Comparison of ENCODE assay signal across 28 cellular contexts in genomic region chr4:122503214-122503613, GRCh38. TPM values are rescaled to one million over a fixed set of nuclear protein-coding genes. Genes with fewer than 3 reads are reported as not detected.
A peak's percentile ranks its signal among the peaks of the same experiment; 100 is the strongest.
DNase-seq lines count a peak whose midpoint lies in the region; ATAC-seq and TF ChIP-seq lines count a peak whose summit lies in the region.
"Had no signal": no experiment of that assay in that cellular context is flagged by ENCODE, and none has a peak within 500 bp of the region (broad histone marks: within the 10 kb centered on the region; RNA-seq: fewer than 3 reads in every experiment).

No MANE protein-coding gene starts in this region.

- no peaks in the 10 kb centered on the region for H3K27me3 Mint-ChIP-seq in activated T-cell treated with anti-CD3 and anti-CD28 coated beads, Interleukin-2, amount 50 U/mL, for 24 hours
- peaks cover 3% of the 10 kb centered on the region for H3K27me3 Mint-ChIP-seq in activated CD8-positive, alpha-beta T cell treated with anti-CD3 and anti-CD28 coated beads for 36 hours

- intact Hi-C loops in activated CD8-positive, alpha-beta T cell treated with anti-CD3 and anti-CD28 coated beads for 36 hours (cut with micrococcal nuclease): loop anchor here (5.0 kb wide), 1 partner anchor 74 kb away; no protein-coding TSS in a partner anchor

- no peak for DNase-seq in activated T-cell treated with anti-CD3 and anti-CD28 coated beads, Interleukin-2, amount 50 U/mL, for 24 hours
- DNase-seq in activated T-cell treated with anti-CD3 and anti-CD28 coated beads for 4 hours (no peak), KBM-7 (peak; percentile 32), glomerular endothelial cell (ENCODE audit: extremely low read depth, low read depth, low spot score) (peak; percentile 41), COLO829 (ENCODE audit: low spot score) (no peak), Peyer's patch (no peak)
- DNase-seq in activated CD8-positive, alpha-beta T cell treated with anti-CD3 and anti-CD28 coated beads for 36 hours: no peak
- DNase-seq: activated CD4-positive, alpha-beta T cell treated with anti-CD3 and anti-CD28 coated beads, Interleukin-2, amount 50 U/mL, for 4 hours; activated effector memory CD4-positive, alpha-beta T cell treated with Interleukin-2 at 50 U/mL for 16 hours; CD4-positive, CD25-positive, alpha-beta regulatory T cell; DMS79 treated with DMSO at 0.1 percent for 48 hours; endodermal cell; heart right ventricle; left ventricle myocardium superior; MM.1S; mucosa of descending colon; NCI-H1694; NCI-H2227 treated with DMSO at 0.1 percent for 48 hours; T1000; thyroid gland had no signal

- no peaks in the 10 kb centered on the region for H3K36me3 Mint-ChIP-seq in activated T-cell treated with anti-CD3 and anti-CD28 coated beads, Interleukin-2, amount 50 U/mL, for 24 hours (ENCODE audit: low read depth)
- H3K36me3 Mint-ChIP-seq in activated CD8-positive, alpha-beta T cell treated with anti-CD3 and anti-CD28 coated beads for 36 hours (ENCODE audit: low read depth): no peaks in the 10 kb centered on the region
- H3K36me3 Mint-ChIP-seq: CD4-positive, CD25-positive, alpha-beta regulatory T cell had no signal

- CTCF ChIA-PET in activated CD8-positive, alpha-beta T cell treated with anti-CD3 and anti-CD28 coated beads for 36 hours (lab: Charles Lee): no interaction called here

- no peaks in the 10 kb centered on the region for H3K27me3 ChIP-seq in Peyer's patch
- H3K27me3 ChIP-seq: SJSA1, thyroid gland had no signal

- H3K27ac ChIP-seq in Peyer's patch: no peak overlapping the region
- H3K27ac ChIP-seq: heart right ventricle, SJSA1, skin epidermis, thyroid gland had no signal

- H3K9me3 ChIP-seq in Peyer's patch: no peaks in the 10 kb centered on the region
- H3K9me3 ChIP-seq: heart right ventricle, mucosa of descending colon, SJSA1, thyroid gland had no signal

- no peak overlapping the region for H3K4me3 Mint-ChIP-seq in activated T-cell treated with anti-CD3 and anti-CD28 coated beads, Interleukin-2, amount 50 U/mL, for 24 hours
- no peak overlapping the region for H3K4me3 Mint-ChIP-seq in activated CD8-positive, alpha-beta T cell treated with anti-CD3 and anti-CD28 coated beads for 36 hours
- H3K4me3 Mint-ChIP-seq: CD4-positive, CD25-positive, alpha-beta regulatory T cell; endodermal cell had no signal

- H3K36me3 ChIP-seq in Peyer's patch: no peaks in the 10 kb centered on the region
- H3K36me3 ChIP-seq: heart right ventricle, SJSA1, thyroid gland had no signal

- TF ChIP-seq POLR2A in Peyer's patch (IDR thresholded peaks at IDR 0.05): no peak

- no peaks in the 10 kb centered on the region for H3K4me1 ChIP-seq in Peyer's patch
- H3K4me1 ChIP-seq: SJSA1, thyroid gland had no signal

- in situ Hi-C loops in KBM-7 (cut with MboI; ENCODE audit: low pct_unique_long_range_greater_than_20kb, low sequenced_read_pairs): no loop called here

- H3K4me1 Mint-ChIP-seq in activated T-cell treated with anti-CD3 and anti-CD28 coated beads, Interleukin-2, amount 50 U/mL, for 24 hours (ENCODE audit: low read depth): peaks cover 51% of the 10 kb centered on the region
- H3K4me1 Mint-ChIP-seq in activated CD8-positive, alpha-beta T cell treated with anti-CD3 and anti-CD28 coated beads for 36 hours (ENCODE audit: low read depth): peaks cover 19% of the 10 kb centered on the region

- no peak for TF ChIP-seq CTCF in activated CD8-positive, alpha-beta T cell treated with anti-CD3 and anti-CD28 coated beads for 36 hours (IDR thresholded peaks at IDR 0.05)
- no peak for TF ChIP-seq CTCF in Peyer's patch (IDR thresholded peaks at IDR 0.05)

- no peak overlapping the region for H3K4me3 ChIP-seq in Peyer's patch
- H3K4me3 ChIP-seq: heart right ventricle, mucosa of descending colon, SJSA1, skin epidermis, thyroid gland had no signal

- H3K27ac Mint-ChIP-seq in activated T-cell treated with anti-CD3 and anti-CD28 coated beads, Interleukin-2, amount 50 U/mL, for 24 hours: peak overlapping the region; percentile 83
- no peak overlapping the region for H3K27ac Mint-ChIP-seq in activated CD8-positive, alpha-beta T cell treated with anti-CD3 and anti-CD28 coated beads for 36 hours
- H3K27ac Mint-ChIP-seq: CD4-positive, CD25-positive, alpha-beta regulatory T cell; endodermal cell had no signal

- POLR2A ChIA-PET in activated CD8-positive, alpha-beta T cell treated with anti-CD3 and anti-CD28 coated beads for 36 hours (lab: Charles Lee): interaction anchor here (1.3 kb wide), 1 partner anchor 14 kb away, joined by 3 read pairs; no protein-coding TSS in a partner anchor

- peak; percentile 79 for ATAC-seq in activated CD8-positive, alpha-beta T cell treated with anti-CD3 and anti-CD28 coated beads for 36 hours
- no peak for ATAC-seq in HG03280 (IDR thresholded peaks at IDR 0.05; ENCODE audit: unreplicated experiment)
- ATAC-seq: HCT116, heart right ventricle, left ventricle myocardium superior, mucosa of descending colon, Panc1 had no signal

- no peaks in the 10 kb centered on the region for H3K9me3 Mint-ChIP-seq in activated T-cell treated with anti-CD3 and anti-CD28 coated beads, Interleukin-2, amount 50 U/mL, for 24 hours
- H3K9me3 Mint-ChIP-seq in activated CD8-positive, alpha-beta T cell treated with anti-CD3 and anti-CD28 coated beads for 36 hours: no peaks in the 10 kb centered on the region
- H3K9me3 Mint-ChIP-seq: CD4-positive, CD25-positive, alpha-beta regulatory T cell; endodermal cell had no signal

RNA-seq across cellular contexts. Expression of gene IL2, which starts 46.7 kb away (rescaled TPM):
- total RNA-seq in activated CD8-positive, alpha-beta T cell treated with anti-CD3 and anti-CD28 coated beads for 36 hours: 1 to 10 TPM; 5.4 to 8.9 TPM
- total RNA-seq in glomerular endothelial cell (not detected in 2 replicates), Peyer's patch (not detected)
- total RNA-seq: astrocyte, chondrocyte, endodermal cell, heart right ventricle, left ventricle myocardium superior, mucosa of descending colon, pulmonary artery endothelial cell, SJSA1, thyroid gland had no signal

Comparison
In these comparisons a context has a peak if more than half of its experiments do, and no peak if none do; other contexts are left out.
1. DNase-seq: peak in KBM-7 (single experiment) and glomerular endothelial cell (single experiment); none in activated T-cell treated with anti-CD3 and anti-CD28 coated beads, Interleukin-2, amount 50 U/mL, for 24 hours (single experiment), activated T-cell treated with anti-CD3 and anti-CD28 coated beads for 4 hours (single experiment), activated CD8-positive, alpha-beta T cell treated with anti-CD3 and anti-CD28 coated beads for 36 hours (single experiment), COLO829 (single experiment) and Peyer's patch (0 of 3).